Comparison of ENCODE assay signal across 28 cellular contexts in the genomic region with DNA sequence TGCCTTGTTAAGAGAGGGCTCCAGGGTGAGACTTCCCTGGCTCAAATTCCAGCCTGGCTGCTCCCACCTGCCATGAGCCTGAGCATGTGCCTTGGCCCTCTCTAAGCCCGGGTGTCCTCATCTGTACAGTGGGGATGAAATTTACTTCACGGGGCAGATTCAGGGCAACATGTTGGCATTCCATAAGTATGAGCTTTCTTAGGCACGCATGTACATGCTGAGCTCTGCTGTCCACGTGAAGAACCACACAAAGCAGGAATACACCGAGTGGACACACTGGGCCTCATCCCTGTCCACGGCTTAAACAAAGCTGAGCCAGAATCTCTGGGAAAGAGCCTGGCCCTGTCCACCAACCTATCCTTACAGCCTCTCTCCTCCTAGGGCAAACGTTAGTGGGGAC.
"Had no signal": no experiment of that assay in that cellular context is flagged by ENCODE, and none has a peak within 500 bp of the region (broad histone marks: within the 10 kb centered on the region; RNA-seq: fewer than 3 reads in every experiment).

No MANE protein-coding gene starts in this region.

- H3K4me2 ChIP-seq: KMS-11 had no signal

- H3K4me1 ChIP-seq: Peyer's patch had no signal

- H3K36me3 ChIP-seq: ascending aorta, Peyer's patch had no signal

- H3K9me3 Mint-ChIP-seq: activated CD4-positive, alpha-beta T cell treated with anti-CD3 and anti-CD28 coated beads, Interleukin-2, amount 10 ng/mL, durations not matched to agents 24 days and 14 days; activated CD8-positive, alpha-beta T cell treated with anti-CD3 and anti-CD28 coated beads for 36 hours; activated naive CD4-positive, alpha-beta T cell treated with anti-CD3 and anti-CD28 coated beads, Interleukin-2, amount 50 U/mL, for 24 hours; activated naive CD8-positive, alpha-beta T cell treated with anti-CD3 and anti-CD28 coated beads, Interleukin-2, amount 10 ng/mL, durations not matched to agents 7 days and 5 days; activated T-cell treated with anti-CD3 and anti-CD28 coated beads, Interleukin-2, amount 50 U/mL, for 24 hours; activated T-helper 2 cell treated with anti-CD3 and anti-CD28 coated beads, Interferon-gamma antibody, Interleukin-2, Interleukin-4, amounts not matched to agents 10 μg/mL and 5 μg/mL and 100 μg/mL, durations not matched to agents 14 hours and 24 hours and 36 hours had no signal

- H3K27me3 ChIP-seq: ascending aorta, Peyer's patch had no signal

- H3K4me3 Mint-ChIP-seq: activated CD4-positive, alpha-beta T cell treated with anti-CD3 and anti-CD28 coated beads, Interleukin-2, amount 10 ng/mL, durations not matched to agents 24 days and 14 days; activated CD8-positive, alpha-beta T cell treated with anti-CD3 and anti-CD28 coated beads for 36 hours; activated naive CD4-positive, alpha-beta T cell treated with anti-CD3 and anti-CD28 coated beads, Interleukin-2, amount 50 U/mL, for 24 hours; activated naive CD8-positive, alpha-beta T cell treated with anti-CD3 and anti-CD28 coated beads, Interleukin-2, amount 10 ng/mL, durations not matched to agents 7 days and 5 days; activated T-cell treated with anti-CD3 and anti-CD28 coated beads, Interleukin-2, amount 50 U/mL, for 24 hours had no signal

- H3K9ac ChIP-seq: KMS-11 had no signal

- H3K27ac Mint-ChIP-seq: activated CD4-positive, alpha-beta T cell treated with anti-CD3 and anti-CD28 coated beads, Interleukin-2, amount 10 ng/mL, durations not matched to agents 24 days and 14 days; activated CD8-positive, alpha-beta T cell treated with anti-CD3 and anti-CD28 coated beads for 36 hours; activated naive CD4-positive, alpha-beta T cell treated with anti-CD3 and anti-CD28 coated beads, Interleukin-2, amount 50 U/mL, for 24 hours; activated naive CD8-positive, alpha-beta T cell treated with anti-CD3 and anti-CD28 coated beads, Interleukin-2, amount 10 ng/mL, durations not matched to agents 7 days and 5 days; activated T-cell treated with anti-CD3 and anti-CD28 coated beads, Interleukin-2, amount 50 U/mL, for 24 hours; activated T-helper 2 cell treated with anti-CD3 and anti-CD28 coated beads, Interferon-gamma antibody, Interleukin-2, Interleukin-4, amounts not matched to agents 10 μg/mL and 5 μg/mL and 100 μg/mL, durations not matched to agents 14 hours and 24 hours and 36 hours had no signal

- DNase-seq: activated CD4-positive, alpha-beta T cell treated with anti-CD3 and anti-CD28 coated beads, Interleukin-2, amount 10 ng/mL, durations not matched to agents 24 days and 14 days; activated CD4-positive, alpha-beta T cell treated with anti-CD3 and anti-CD28 coated beads, Interleukin-2, amount 50 U/mL, for 4 hours; activated CD8-positive, alpha-beta T cell treated with anti-CD3 and anti-CD28 coated beads for 36 hours; activated gamma-delta T cell; activated naive CD4-positive, alpha-beta T cell treated with Interleukin-2 at 50 U/mL for 16 hours; activated naive CD8-positive, alpha-beta T cell treated with anti-CD3 and anti-CD28 coated beads, Interleukin-2, amount 10 ng/mL, durations not matched to agents 7 days and 5 days; activated T-cell treated with anti-CD3 and anti-CD28 coated beads, Interleukin-2, amount 50 U/mL, for 24 hours; amygdala; NCI-H1092 treated with DMSO at 0.1 percent for 48 hours; NCI-H1417; NCI-H146; NCI-H187; NCI-H2029 treated with DMSO at 0.1 percent for 48 hours; NCI-H2107; NCI-H2171; NCI-H2227 treated with DMSO at 0.1 percent for 48 hours; NCI-H446; NCI-H510A treated with DMSO at 0.1 percent for 48 hours; NCI-H526 treated with DMSO at 0.1 percent for 48 hours; PC-3; Peyer's patch; Right ventricle myocardium superior; RPMI8226; T1000 had no signal

- H3K36me3 Mint-ChIP-seq: activated naive CD4-positive, alpha-beta T cell treated with anti-CD3 and anti-CD28 coated beads, Interleukin-2, amount 50 U/mL, for 24 hours; activated naive CD8-positive, alpha-beta T cell treated with anti-CD3 and anti-CD28 coated beads, Interleukin-2, amount 10 ng/mL, durations not matched to agents 7 days and 5 days had no signal

- H3K4me1 Mint-ChIP-seq: activated CD4-positive, alpha-beta T cell treated with anti-CD3 and anti-CD28 coated beads, Interleukin-2, amount 10 ng/mL, durations not matched to agents 24 days and 14 days; activated naive CD8-positive, alpha-beta T cell treated with anti-CD3 and anti-CD28 coated beads, Interleukin-2, amount 10 ng/mL, durations not matched to agents 7 days and 5 days had no signal

- H3K4me3 ChIP-seq: ascending aorta, Peyer's patch had no signal

- H3K9me3 ChIP-seq: ascending aorta, Peyer's patch had no signal

- H3K27ac ChIP-seq: ascending aorta, KMS-11, Peyer's patch had no signal

- ATAC-seq: activated CD8-positive, alpha-beta T cell treated with anti-CD3 and anti-CD28 coated beads for 36 hours had no signal

- H3K27me3 Mint-ChIP-seq: activated CD4-positive, alpha-beta T cell treated with anti-CD3 and anti-CD28 coated beads, Interleukin-2, amount 10 ng/mL, durations not matched to agents 24 days and 14 days; activated CD8-positive, alpha-beta T cell treated with anti-CD3 and anti-CD28 coated beads for 36 hours; activated naive CD4-positive, alpha-beta T cell treated with anti-CD3 and anti-CD28 coated beads, Interleukin-2, amount 50 U/mL, for 24 hours; activated naive CD8-positive, alpha-beta T cell treated with anti-CD3 and anti-CD28 coated beads, Interleukin-2, amount 10 ng/mL, durations not matched to agents 7 days and 5 days; activated T-cell treated with anti-CD3 and anti-CD28 coated beads, Interleukin-2, amount 50 U/mL, for 24 hours had no signal
